24 cellular contexts compared by ENCODE assay signal in the genomic region with DNA sequence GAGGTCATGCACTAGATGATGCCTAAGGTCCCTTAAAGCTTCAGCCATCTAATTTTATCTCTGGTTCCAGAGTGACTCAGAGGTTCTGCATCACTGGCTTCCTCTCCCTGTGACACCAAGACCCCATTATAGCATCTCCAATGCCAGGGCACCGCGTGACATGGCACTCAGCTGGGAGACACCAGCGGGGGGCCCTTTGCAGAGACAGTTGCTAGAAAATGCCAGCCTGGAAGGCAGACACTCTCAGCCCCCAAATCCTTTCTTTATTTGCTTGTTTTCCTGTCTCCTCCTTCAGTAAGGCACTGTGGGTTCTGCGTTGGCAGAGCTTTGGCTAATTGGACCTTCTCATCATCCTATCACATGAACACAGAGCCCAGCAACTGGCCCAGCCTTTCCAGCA.
"Had no signal": no experiment of that assay in that cellular context is flagged by ENCODE, and none has a peak within 500 bp of the region (broad histone marks: within the 10 kb centered on the region; RNA-seq: fewer than 3 reads in every experiment).

No MANE protein-coding gene starts in this region.

- H3K27me3 ChIP-seq: colonic mucosa, foreskin keratinocyte, right lobe of liver, thyroid gland had no signal

- H3K9me3 ChIP-seq: colonic mucosa, gastroesophageal sphincter, lower lobe of right lung, neutrophil, right lobe of liver, thyroid gland had no signal

- H3K79me2 ChIP-seq: parathyroid adenoma had no signal

- H3K36me3 ChIP-seq: colonic mucosa, gastroesophageal sphincter, heart right ventricle, lower lobe of right lung, neutrophil, right lobe of liver, stomach, thyroid gland had no signal

- H3K27ac ChIP-seq: colonic mucosa, epithelial cell of prostate, foreskin keratinocyte, gastroesophageal sphincter, heart right ventricle, lower lobe of right lung, neutrophil, parathyroid adenoma, right lobe of liver, stomach, thyroid gland had no signal

- H3K9ac ChIP-seq: parathyroid adenoma had no signal

- DNase-seq: colonic mucosa; effector CD8-positive, alpha-beta T cell; endodermal cell; foreskin keratinocyte; heart right ventricle; hippocampal formation; immature natural killer cell; left ventricle myocardium superior; lower lobe of right lung; naive B cell; right lobe of liver; stimulated activated CD4-positive, alpha-beta T cell treated with anti-CD3 and anti-CD28 coated beads, Interleukin-12 subunit alpha, Interleukin-12 subunit beta, amount 100 ng/mL, for 4 hours; stimulated activated CD4-positive, alpha-beta T cell treated with anti-CD3 and anti-CD28 coated beads, Interleukin-1b, Interleukin-23, amount 100 ng/mL, for 48 hours; stimulated activated CD4-positive, alpha-beta T cell treated with anti-CD3 and anti-CD28 coated beads, Interleukin-4, amount 100 ng/mL, for 1 hour; stimulated activated naive CD4-positive, alpha-beta T cell treated with Interleukin-2 at 50 U/mL for 16 hours; stomach; thyroid gland; trophoblast cell had no signal

- H3K4me2 ChIP-seq: smooth muscle cell had no signal

- FAIRE-seq: keratinocyte had no signal

- H3K4me3 ChIP-seq: colonic mucosa, gastroesophageal sphincter, heart right ventricle, lower lobe of right lung, right lobe of liver, smooth muscle cell, stomach, thyroid gland had no signal

- H2AFZ ChIP-seq: parathyroid adenoma had no signal

- H3K4me1 ChIP-seq: colonic mucosa, foreskin keratinocyte, gastroesophageal sphincter, heart right ventricle, lower lobe of right lung, parathyroid adenoma, right lobe of liver, stomach, thyroid gland had no signal
